ENCODE assay signal across 1 cellular context in genomic region chr13:71320452-71320851, GRCh38.
TF ChIP-seq lines count a peak whose summit lies in the region.

No MANE protein-coding gene starts in this region.

TF ChIP-seq in HEK293T, 16 proteins besides CTCF, POLR2A, EP300 and RAD21 (continued from another document):
- TF ChIP-seq ELF4 (IDR thresholded peaks at IDR 0.05) (no peak), FOXM1 (IDR thresholded peaks at IDR 0.05; ENCODE audit: borderline replicate concordance) (no peak), SP1 (IDR thresholded peaks at IDR 0.05) (no peak), PKNOX1 (IDR thresholded peaks at IDR 0.05) (no peak)
